ENCODE assay signal across 1 cellular context in the genomic region with DNA sequence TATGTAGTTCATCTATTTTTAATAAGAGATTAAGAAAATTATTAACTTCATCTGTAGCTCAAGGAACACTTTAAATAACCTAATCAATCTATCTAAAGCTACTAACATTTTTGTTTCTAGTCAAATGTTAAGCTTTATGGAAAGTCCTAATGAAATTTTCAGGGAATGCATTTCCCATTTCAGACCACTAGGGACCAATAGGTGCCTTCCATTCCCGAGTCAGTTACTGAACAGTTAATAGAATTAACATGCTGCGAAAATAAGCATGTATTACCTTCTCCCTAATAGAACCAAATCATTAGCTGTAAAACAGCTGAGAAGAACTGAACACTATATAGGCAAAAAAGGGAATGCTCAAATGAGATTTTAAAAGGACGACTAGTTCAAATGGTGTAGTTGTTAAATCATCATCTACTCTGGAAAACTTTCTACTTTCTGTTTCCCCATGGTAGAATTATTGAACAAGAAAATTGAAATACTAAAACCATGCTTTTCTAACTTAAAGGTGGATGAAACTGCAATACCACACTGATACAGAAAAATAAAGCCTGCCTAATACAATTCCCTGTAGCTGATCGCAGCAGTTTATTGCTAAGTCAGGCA.
TF ChIP-seq lines count a peak whose summit lies in the region.

No MANE protein-coding gene starts in this region.

TF ChIP-seq in HepG2, 621 proteins besides CTCF, POLR2A, EP300 and RAD21 (continued from another document):
- TF ChIP-seq ARID5B (CRISPR knock-in tag; IDR thresholded peaks at IDR 0.05): no peak
